In the genomic region with DNA sequence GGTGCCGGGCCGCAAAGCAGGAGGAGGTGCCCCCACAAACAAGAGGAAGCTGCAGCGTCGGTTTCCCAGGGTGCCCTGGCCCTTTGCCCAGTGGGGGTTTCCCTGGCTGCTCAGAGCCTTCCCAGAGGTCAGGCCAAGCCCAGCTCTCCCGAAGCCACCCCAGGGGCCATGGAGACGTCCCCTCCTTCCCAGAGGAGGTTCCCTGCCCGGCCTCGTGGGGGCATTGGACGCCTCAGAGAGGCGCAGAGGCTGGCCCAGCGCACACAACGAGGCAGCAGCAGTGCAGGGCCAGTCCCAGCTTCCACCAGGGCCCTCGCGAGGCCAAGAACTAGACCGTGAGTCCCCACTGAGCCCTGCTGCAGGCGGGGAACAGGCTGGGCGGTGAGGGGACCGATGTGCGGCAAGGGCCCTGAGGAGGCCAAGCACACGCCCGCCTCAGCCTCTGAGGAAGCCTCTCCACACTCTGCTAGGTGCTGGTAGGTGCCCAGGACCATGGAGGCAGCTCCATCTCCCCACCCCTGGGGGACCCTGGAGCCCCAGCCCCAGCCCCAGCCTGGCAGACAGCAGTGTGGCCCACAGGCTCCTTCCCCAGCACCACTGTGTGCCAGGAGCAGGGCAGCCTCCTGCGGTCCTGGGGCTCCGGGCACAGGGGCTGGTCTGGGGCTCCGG, we compare ENCODE assay signal across 10 cellular contexts. TPM values are rescaled to one million over a fixed set of nuclear protein-coding genes. Genes with fewer than 3 reads are reported as not detected.
A peak's percentile ranks its signal among the peaks of the same experiment; 100 is the strongest.
DNase-seq lines count a peak whose midpoint lies in the region; ATAC-seq, FAIRE-seq and TF ChIP-seq lines count a peak whose summit lies in the region.
"Had no signal": no experiment of that assay in that cellular context is flagged by ENCODE, and none has a peak within 500 bp of the region (broad histone marks: within the 10 kb centered on the region; RNA-seq: fewer than 3 reads in every experiment).

No MANE protein-coding gene starts in this region.

- no peak for TF ChIP-seq EP300 in esophagus muscularis mucosa (IDR thresholded peaks at IDR 0.05)

- H3K4me1 ChIP-seq in NT2/D1 (ENCODE audit: insufficient read depth, insufficient read length) (peaks cover 36% of the 10 kb centered on the region), esophagus muscularis mucosa (peaks cover 55 to 70% (median 61%) of the 10 kb centered on the region in 4 donors), small intestine (ENCODE audit: control insufficient read depth in 2 of 2, insufficient read depth in 1 of 2, low read depth in 1 of 2, low read length in 1 of 2) (no peaks in the 10 kb centered on the region)

- DNase-seq in GF-D8 (lab: John Stamatoyannopoulos, UW) (peak; percentile 18), NT2/D1 (ENCODE audit: low read depth, low spot score) (no peak), esophagus muscularis mucosa (ENCODE audit: extremely low spot score) (no peak), small intestine (peak; percentile 36), GDM1 (lab: John Stamatoyannopoulos, UW) (no peak), midbrain (lab: John Stamatoyannopoulos, UW) (no peak)
- DNase-seq: DMS153, NCI-H187 had no signal

- 73% methylated on average over 8 of the region's 24 CpGs for WGBS in esophagus muscularis mucosa
- WGBS in small intestine, 3 donors, result 16 to 47% (median 38%) methylated on average over 21 to 24 of the region's 24 CpGs

- ATAC-seq in HG02588 (IDR thresholded peaks at IDR 0.05; ENCODE audit: unreplicated experiment), result no peak

- FAIRE-seq in small intestine (lab: Jason Lieb, UNC), result no peak

- TF ChIP-seq CTCF in esophagus muscularis mucosa (IDR thresholded peaks at IDR 0.05), result no peak

- H3K36me3 ChIP-seq in NT2/D1 (ENCODE audit: insufficient read depth, insufficient read length, low read length) (peaks cover 40% of the 10 kb centered on the region), esophagus muscularis mucosa (peaks cover 22 to 33% (median 30%) of the 10 kb centered on the region in 4 donors), small intestine (ENCODE audit: control insufficient read depth in 2 of 2, insufficient read depth in 2 of 2, low read length in 2 of 2) (peaks cover 2 to 14% of the 10 kb centered on the region in 2 donors)

- H3K27me3 ChIP-seq in NT2/D1 (ENCODE audit: insufficient read depth, insufficient read length) (no peaks in the 10 kb centered on the region), esophagus muscularis mucosa (peaks cover 0 to 8% (median 0%) of the 10 kb centered on the region in 4 donors), small intestine (ENCODE audit: control insufficient read depth in 2 of 2, insufficient read depth in 2 of 2, low read length in 2 of 2) (peaks cover 0 to 5% of the 10 kb centered on the region in 2 donors)

- peak overlapping the region; percentile 64 for H3K9ac ChIP-seq in NT2/D1 (ENCODE audit: insufficient read length, low read depth)

- H3K4me3 ChIP-seq in NT2/D1 (ENCODE audit: insufficient read length, low read depth), result no peak overlapping the region
- no peak overlapping the region for H3K4me3 ChIP-seq in esophagus muscularis mucosa
- no peak overlapping the region for H3K4me3 ChIP-seq in small intestine (ENCODE audit: low read depth in 1 of 2, low read length in 2 of 2)

- peak overlapping the region in 3 of 4 donors; percentile 48 to 71 (median 55) for H3K27ac ChIP-seq in esophagus muscularis mucosa (replicated peaks in 1 of 4)
- no peak overlapping the region for H3K27ac ChIP-seq in small intestine (ENCODE audit: low read depth in 1 of 2, low read length in 1 of 2)

- intact Hi-C loops in esophagus muscularis mucosa (cut with DNase I), result no loop called here

- no peaks in the 10 kb centered on the region for H3K9me3 ChIP-seq in NT2/D1 (ENCODE audit: insufficient read depth, low read length)
- H3K9me3 ChIP-seq in esophagus muscularis mucosa, result no peaks in the 10 kb centered on the region
- no peaks in the 10 kb centered on the region for H3K9me3 ChIP-seq in small intestine (ENCODE audit: control insufficient read depth, low read depth)

- TF ChIP-seq POLR2A in esophagus muscularis mucosa (IDR thresholded peaks at IDR 0.05; ENCODE audit: low read depth), result no peak

RNA-seq across cellular contexts. Expression of a gene that starts 7.0 kb away (rescaled TPM):
- 10 to 100 TPM in 3 of 4 donors, 1 to 10 TPM in 1; 6.6 to 27.8 (median 21.5) TPM for total RNA-seq in esophagus muscularis mucosa
- 10 to 100 TPM in 1 of 3 donors, 1 to 10 TPM in 1, under 1 TPM in 1; 0.22 to 12.1 (median 1.1) TPM for polyA plus RNA-seq in small intestine

RNA-seq across cellular contexts. Expression of a gene that starts 23.4 kb away (rescaled TPM):
- 10 to 100 TPM in 2 of 4 donors, 1 to 10 TPM in 2; 7.0 to 12.6 (median 9.8) TPM for total RNA-seq in esophagus muscularis mucosa
- 1 to 10 TPM in 2 of 3 donors, not detected in 1; 1.1 to 8.4 TPM for polyA plus RNA-seq in small intestine
- total RNA-seq: HT1080 had no signal

RNA-seq across cellular contexts. Expression of a gene that starts 29.0 kb away (rescaled TPM):
- 10 to 100 TPM; 12.5 to 32.0 (median 23.9) TPM for total RNA-seq in esophagus muscularis mucosa
- polyA plus RNA-seq in small intestine, result 10 to 100 TPM in 1 of 3 donors, 1 to 10 TPM in 1, not detected in 1; 2.2 to 21.5 TPM
- total RNA-seq: HT1080 had no signal

RNA-seq across cellular contexts. Expression of a gene that starts 32.1 kb away (rescaled TPM):
- 10 to 100 TPM; 22.0 to 52.8 (median 39.3) TPM for total RNA-seq in esophagus muscularis mucosa
- 100 to 1,000 TPM; 257 to 653 (median 468) TPM for polyA plus RNA-seq in small intestine

RNA-seq across cellular contexts. Expression of a gene that starts 38.7 kb away (rescaled TPM):
- total RNA-seq in esophagus muscularis mucosa, result not detected
- not detected for polyA plus RNA-seq in small intestine
- total RNA-seq: HT1080 had no signal

Comparison
In these comparisons a context has a peak if more than half of its experiments do, and no peak if none do; other contexts are left out.
1. DNase-seq: peak in GF-D8 (single experiment) and small intestine (single experiment); none in NT2/D1 (single experiment), esophagus muscularis mucosa (single experiment), GDM1 (single experiment) and midbrain (single experiment).
2. H3K27ac ChIP-seq: peak in esophagus muscularis mucosa (3 of 4); none in small intestine (0 of 2).